Comparison of ENCODE assay signal across 20 cellular contexts in genomic region chr4:13928214-13928613, GRCh38.
"Had no signal": no experiment of that assay in that cellular context is flagged by ENCODE, and none has a peak within 500 bp of the region (broad histone marks: within the 10 kb centered on the region; RNA-seq: fewer than 3 reads in every experiment).

No MANE protein-coding gene starts in this region.

- H3K4me1 ChIP-seq: psoas muscle, spleen, upper lobe of left lung, uterus had no signal

- DNase-seq: effector memory CD4-positive, alpha-beta T cell; heart left ventricle; hippocampal formation; kidney glomerular epithelial cell; mammary epithelial cell; mucosa of descending colon; naive thymus-derived CD8-positive, alpha-beta T cell; psoas muscle; retina; spleen; stimulated activated CD4-positive, alpha-beta T cell treated with anti-CD3 and anti-CD28 coated beads, Interleukin-15, amount 100 ng/mL, for 24 hours; stimulated activated CD4-positive, alpha-beta T cell treated with anti-CD3 and anti-CD28 coated beads, Interleukin-1b, Interleukin-23, amount 100 ng/mL, for 48 hours; stimulated activated CD4-positive, alpha-beta T cell treated with anti-CD3 and anti-CD28 coated beads, Interleukin-4, amount 100 ng/mL, for 24 hours; tibial artery; upper lobe of left lung; uterus had no signal

- H3K27ac ChIP-seq: heart left ventricle, neutrophil, psoas muscle, spleen, tibial artery, upper lobe of left lung, uterus had no signal

- H3K36me3 ChIP-seq: heart left ventricle, neutrophil, spleen, tibial artery, upper lobe of left lung, uterus had no signal

- H3K27me3 ChIP-seq: heart left ventricle, neutrophil, spleen, tibial artery, upper lobe of left lung, uterus had no signal

- ATAC-seq: esophagus mucosa; heart left ventricle; mucosa of descending colon; naive thymus-derived CD8-positive, alpha-beta T cell; psoas muscle; sciatic nerve; stimulated activated memory B cell treated with anti-CD40 and anti-IgM and Interleukin-4, amounts not matched to agents 10 μg/mL and 1 μg/mL and 100 μg/mL, for 72 hours had no signal

- H3K9me3 ChIP-seq: mucosa of descending colon, neutrophil, psoas muscle, tibial artery, upper lobe of left lung, uterus had no signal

- H3K4me3 ChIP-seq: heart left ventricle, mucosa of descending colon, psoas muscle, spleen, tibial artery, upper lobe of left lung, uterus had no signal
